ENCODE assay signal across 8 cellular contexts in genomic region chr11:575324-575995, GRCh38. TPM values are rescaled to one million over a fixed set of nuclear protein-coding genes. Genes with fewer than 3 reads are reported as not detected.
DNase-seq lines count a peak whose midpoint lies in the region; ATAC-seq, FAIRE-seq and TF ChIP-seq lines count a peak whose summit lies in the region.

No MANE protein-coding gene starts in this region.

- no peaks in the 10 kb centered on the region for H3K9me2 ChIP-seq in Loucy (replicated peaks; ENCODE audit: low read depth, low read length)

- H3K27ac Mint-ChIP-seq in T-helper 17 cell: peak overlapping the region; percentile 87

- no peaks in the 10 kb centered on the region for H3K36me3 ChIP-seq in Loucy (ENCODE audit: insufficient read depth, low read length)
- H3K36me3 ChIP-seq in parathyroid adenoma (ENCODE audit: control insufficient read depth, insufficient read depth, low read length): no peaks in the 10 kb centered on the region

- H3K9me3 ChIP-seq in Loucy (ENCODE audit: insufficient read depth, low read depth, low read length) (no peaks in the 10 kb centered on the region), T-helper 17 cell (ENCODE audit: control insufficient read depth, low read length, poor library complexity, severe bottlenecking) (no peaks in the 10 kb centered on the region), parathyroid adenoma (ENCODE audit: control insufficient read depth, low read length) (no peaks in the 10 kb centered on the region)

- peaks cover 34% of the 10 kb centered on the region for H3K4me1 ChIP-seq in Loucy (ENCODE audit: insufficient read depth, low read length, poor library complexity, severe bottlenecking)
- peaks cover 7% of the 10 kb centered on the region for H3K4me1 ChIP-seq in foreskin keratinocyte
- H3K4me1 ChIP-seq in parathyroid adenoma: peaks cover 5% of the 10 kb centered on the region

- H3K27ac ChIP-seq in foreskin keratinocyte (no peak overlapping the region), parathyroid adenoma (peak overlapping the region; percentile 39)

- H3K27me3 Mint-ChIP-seq in T-helper 17 cell: no peaks in the 10 kb centered on the region

- peaks cover 38% of the 10 kb centered on the region for H4K20me1 ChIP-seq in Loucy (ENCODE audit: insufficient read depth, low read length, poor library complexity, severe bottlenecking)

- peaks cover 34% of the 10 kb centered on the region for H3K4me1 Mint-ChIP-seq in T-helper 17 cell

- H3K79me2 ChIP-seq in Loucy (ENCODE audit: insufficient read depth, low read length): peaks cover 39% of the 10 kb centered on the region
- peaks cover 28% of the 10 kb centered on the region for H3K79me2 ChIP-seq in parathyroid adenoma

- H3K27me3 ChIP-seq in Loucy (ENCODE audit: insufficient read depth, low read length, poor library complexity, severe bottlenecking) (no peaks in the 10 kb centered on the region), foreskin keratinocyte (no peaks in the 10 kb centered on the region), parathyroid adenoma (ENCODE audit: control insufficient read depth, insufficient read depth, low read length) (no peaks in the 10 kb centered on the region)

- H3K4me3 Mint-ChIP-seq in T-helper 17 cell: peak overlapping the region; percentile 94

- peak; percentile 30 for ATAC-seq in GM21528 (IDR thresholded peaks at IDR 0.05; ENCODE audit: low FRiP score, unreplicated experiment)
- no peak for ATAC-seq in T-helper 17 cell
- ATAC-seq in foreskin keratinocyte: peak; percentile 29

- no peak for FAIRE-seq in D721Med (lab: Jason Lieb, UNC)

- no peaks in the 10 kb centered on the region for H3F3A ChIP-seq in Loucy (ENCODE audit: low read depth)

- H3K4me2 ChIP-seq in Loucy (ENCODE audit: low read depth, low read length, poor library complexity, severe bottlenecking): peak overlapping the region; percentile 83
- peak overlapping the region; percentile 78 for H3K4me2 ChIP-seq in parathyroid adenoma (ENCODE audit: low read length)

- peak overlapping the region; percentile 87 for H2AFZ ChIP-seq in Loucy (ENCODE audit: low read length)
- H2AFZ ChIP-seq in parathyroid adenoma: peak overlapping the region; percentile 81

- no peak overlapping the region for H3K9ac ChIP-seq in Loucy (ENCODE audit: low read depth, low read length, poor library complexity, severe bottlenecking)
- H3K9ac ChIP-seq in parathyroid adenoma: no peak overlapping the region

- H3K4me3 ChIP-seq in Loucy (ENCODE audit: low read length, poor library complexity, severe bottlenecking): peak overlapping the region; percentile 79
- peak overlapping the region; percentile 55 for H3K4me3 ChIP-seq in parathyroid adenoma (ENCODE audit: low read depth, low read length)

- H3K36me3 Mint-ChIP-seq in T-helper 17 cell (ENCODE audit: low read depth): no peaks in the 10 kb centered on the region

- TF ChIP-seq CTCF in D721Med (IDR thresholded peaks at IDR 0.05; ENCODE audit: insufficient read depth, missing control alignments) (no peak), Loucy (conservative IDR thresholded peaks at IDR 0.05; ENCODE audit: low read length) (no peak), foreskin keratinocyte (conservative IDR thresholded peaks at IDR 0.05) (no peak), parathyroid adenoma (IDR thresholded peaks at IDR 0.05) (no peak)

- peak; percentile 60 for DNase-seq in D721Med (ENCODE audit: insufficient read length, low spot score)
- DNase-seq in T-helper 17 cell: no peak
- peak in 1 of 2 donors; percentile 42 for DNase-seq in foreskin keratinocyte
- DNase-seq in AG08396 (ENCODE audit: low spot score): no peak
- DNase-seq in central memory CD4-positive, alpha-beta T cell: no peak

RNA-seq across cellular contexts. Expression of gene PHRF1, which starts 0.8 kb away (rescaled TPM):
- total RNA-seq in T-helper 17 cell (10 to 100 TPM; 36.7 to 44.8 TPM), foreskin keratinocyte (28.4 and 30.4 TPM in 2 replicates)
- polyA plus RNA-seq in foreskin keratinocyte: 14.2 and 15.1 TPM in 2 replicates

RNA-seq across cellular contexts. Expression of gene RASSF7, which starts 14.7 kb away (rescaled TPM):
- total RNA-seq in T-helper 17 cell: 10 to 100 TPM; 24.6 to 29.4 TPM
- total RNA-seq in foreskin keratinocyte: 37.3 and 44.3 TPM in 2 replicates
- polyA plus RNA-seq in foreskin keratinocyte: 51.7 and 59.1 TPM in 2 replicates

RNA-seq across cellular contexts. Expression of gene LMNTD2, which starts 14.9 kb away (rescaled TPM):
- total RNA-seq in T-helper 17 cell: 1 to 10 TPM; 3.8 to 6.0 TPM
- total RNA-seq in foreskin keratinocyte: 0.92 and 0.95 TPM in 2 replicates
- polyA plus RNA-seq in foreskin keratinocyte: 1.2 and 1.3 TPM in 2 replicates

RNA-seq across cellular contexts. Expression of gene LRRC56, which starts 38.1 kb away (rescaled TPM):
- total RNA-seq in T-helper 17 cell (1 to 10 TPM; 5.7 to 5.8 TPM), foreskin keratinocyte (0.28 and 0.48 TPM in 2 replicates)
- 0.30 and 0.47 TPM in 2 replicates for polyA plus RNA-seq in foreskin keratinocyte

RNA-seq across cellular contexts. Expression of gene HRAS, which starts 40.1 kb away (rescaled TPM):
- total RNA-seq in T-helper 17 cell (10 to 100 TPM; 31.4 TPM), foreskin keratinocyte (167 and 199 TPM in 2 replicates)
- polyA plus RNA-seq in foreskin keratinocyte: 252 and 263 TPM in 2 replicates
